Comparison of ENCODE assay signal across 11 cellular contexts in genomic region chr6:37536462-37537225, GRCh38. TPM values are rescaled to one million over a fixed set of nuclear protein-coding genes. Genes with fewer than 3 reads are reported as not detected.
A peak's percentile ranks its signal among the peaks of the same experiment; 100 is the strongest.
DNase-seq lines count a peak whose midpoint lies in the region; ATAC-seq, FAIRE-seq and TF ChIP-seq lines count a peak whose summit lies in the region.
"Had no signal": no experiment of that assay in that cellular context is flagged by ENCODE, and none has a peak within 500 bp of the region (broad histone marks: within the 10 kb centered on the region; RNA-seq: fewer than 3 reads in every experiment).

No MANE protein-coding gene starts in this region.

- WGBS in mesenchymal stem cell, result 13% methylated on average over 34 of the region's 39 CpGs
- WGBS in small intestine, 3 donors, result 19 to 39% (median 30%) methylated on average over 39 of the region's 39 CpGs

- no peak overlapping the region for H3K14ac ChIP-seq in mesenchymal stem cell (ENCODE audit: low read length in 2 of 2)

- H3K4me3 ChIP-seq in mesenchymal stem cell (ENCODE audit: insufficient read depth in 1 of 2, low read depth in 1 of 2, low read length in 2 of 2), result no peak overlapping the region
- H3K4me3 ChIP-seq in upper lobe of right lung, result peak overlapping the region; percentile 10
- no peak overlapping the region for H3K4me3 ChIP-seq in small intestine (ENCODE audit: low read depth in 1 of 2, low read length in 2 of 2)

- no peak overlapping the region for H2AFZ ChIP-seq in mesenchymal stem cell (ENCODE audit: low read depth, low read length)

- no peak overlapping the region for H2AK5ac ChIP-seq in mesenchymal stem cell (ENCODE audit: low read length, severe bottlenecking)

- peak overlapping the region in 1 of 2 experiments; percentile 14 for H3K23ac ChIP-seq in mesenchymal stem cell (ENCODE audit: low read length in 2 of 2)

- no peaks in the 10 kb centered on the region for H3K36me3 Mint-ChIP-seq in activated naive CD4-positive, alpha-beta T cell treated with anti-CD3 and anti-CD28 coated beads, Interleukin-2, amount 50 U/mL, for 72 hours
- no peaks in the 10 kb centered on the region for H3K36me3 Mint-ChIP-seq in activated T-helper 17 cell treated with anti-CD3 and anti-CD28 coated beads, Interleukin-2, amount 50 U/mL, for 72 hours (ENCODE audit: low read depth)
- H3K36me3 Mint-ChIP-seq in effector memory CD8-positive, alpha-beta T cell (ENCODE audit: insufficient read depth), result peaks cover 40% of the 10 kb centered on the region

- H2BK15ac ChIP-seq in mesenchymal stem cell (ENCODE audit: low read depth, poor library complexity, severe bottlenecking), result no peak overlapping the region

- no peak for FAIRE-seq in small intestine (lab: Jason Lieb, UNC)

- no peak overlapping the region for H4K8ac ChIP-seq in mesenchymal stem cell (ENCODE audit: low read length)

- H3K27ac ChIP-seq in mesenchymal stem cell (ENCODE audit: low read length, poor library complexity, severe bottlenecking) (no peak overlapping the region), upper lobe of right lung (no peak overlapping the region), small intestine (ENCODE audit: low read depth in 1 of 2, low read length in 1 of 2) (no peak overlapping the region)

- H3K27ac Mint-ChIP-seq in activated naive CD4-positive, alpha-beta T cell treated with anti-CD3 and anti-CD28 coated beads, Interleukin-2, amount 50 U/mL, for 72 hours, result no peak overlapping the region
- no peak overlapping the region for H3K27ac Mint-ChIP-seq in activated T-helper 17 cell treated with anti-CD3 and anti-CD28 coated beads, Interleukin-2, amount 50 U/mL, for 72 hours
- peak overlapping the region in 1 of 2 donors; percentile 82 for H3K27ac Mint-ChIP-seq in effector memory CD8-positive, alpha-beta T cell
- H3K27ac Mint-ChIP-seq: stimulated activated naive CD8-positive, alpha-beta T cell treated with anti-CD3 and anti-CD28 coated beads, Interleukin-15, Interleukin-2, amounts not matched to agents 100 ng/mL and 50 ng/mL, for 24 hours had no signal

- H3K4me2 ChIP-seq in mesenchymal stem cell (ENCODE audit: low read length, poor library complexity, severe bottlenecking), result peak overlapping the region; percentile 52

- H3K9me3 ChIP-seq in mesenchymal stem cell (ENCODE audit: control insufficient read depth, low read length), result no peaks in the 10 kb centered on the region
- H3K9me3 ChIP-seq in upper lobe of right lung, result no peaks in the 10 kb centered on the region
- H3K9me3 ChIP-seq in small intestine (ENCODE audit: control insufficient read depth, low read depth), result no peaks in the 10 kb centered on the region

- H3K9ac ChIP-seq in mesenchymal stem cell (ENCODE audit: low read length), result no peak overlapping the region

- H3K4me1 ChIP-seq in mesenchymal stem cell (ENCODE audit: control insufficient read depth, insufficient read depth, low read depth, low read length) (peaks cover 17% of the 10 kb centered on the region), upper lobe of right lung (peaks cover 12% of the 10 kb centered on the region), small intestine (ENCODE audit: control insufficient read depth in 2 of 2, insufficient read depth in 1 of 2, low read depth in 1 of 2, low read length in 1 of 2) (no peaks in the 10 kb centered on the region)

- DNase-seq in activated naive CD4-positive, alpha-beta T cell treated with anti-CD3 and anti-CD28 coated beads, Interleukin-2, amount 50 U/mL, for 72 hours (ENCODE audit: low spot score in 2 of 2), result no peak
- DNase-seq in activated naive CD4-positive, alpha-beta T cell treated with Interleukin-2 at 50 U/mL for 16 hours, result no peak
- DNase-seq in mesenchymal stem cell, result no peak
- DNase-seq in upper lobe of right lung, result no peak
- DNase-seq in small intestine, result no peak
- DNase-seq in effector memory CD8-positive, alpha-beta T cell, result no peak
- DNase-seq in GM19238 (ENCODE audit: insufficient read length, low spot score), result no peak
- DNase-seq: activated T-cell treated with anti-CD3 and anti-CD28 coated beads for 4 hours had no signal

- H2BK5ac ChIP-seq in mesenchymal stem cell (ENCODE audit: low read depth, low read length, poor library complexity, severe bottlenecking), result no peak overlapping the region

- H3K27me3 Mint-ChIP-seq in activated T-helper 17 cell treated with anti-CD3 and anti-CD28 coated beads, Interleukin-2, amount 50 U/mL, for 72 hours, result no peaks in the 10 kb centered on the region
- no peaks in the 10 kb centered on the region for H3K27me3 Mint-ChIP-seq in effector memory CD8-positive, alpha-beta T cell
- H3K27me3 Mint-ChIP-seq: stimulated activated naive CD8-positive, alpha-beta T cell treated with anti-CD3 and anti-CD28 coated beads, Interleukin-15, Interleukin-2, amounts not matched to agents 100 ng/mL and 50 ng/mL, for 24 hours had no signal

- H4K91ac ChIP-seq in mesenchymal stem cell (ENCODE audit: low read length), result no peak overlapping the region

- H3K36me3 ChIP-seq in mesenchymal stem cell (ENCODE audit: control insufficient read depth in 1 of 2, insufficient read depth in 2 of 2, low read depth in 1 of 2, low read length in 2 of 2), result no peaks in the 10 kb centered on the region
- no peaks in the 10 kb centered on the region for H3K36me3 ChIP-seq in upper lobe of right lung
- H3K36me3 ChIP-seq in small intestine (ENCODE audit: control insufficient read depth in 2 of 2, insufficient read depth in 2 of 2, low read length in 2 of 2), result no peaks in the 10 kb centered on the region

- H2BK120ac ChIP-seq in mesenchymal stem cell (ENCODE audit: low read depth, low read length), result no peak overlapping the region

- peak overlapping the region; percentile 60 for H3K4me3 Mint-ChIP-seq in activated T-helper 17 cell treated with anti-CD3 and anti-CD28 coated beads, Interleukin-2, amount 50 U/mL, for 72 hours
- H3K4me3 Mint-ChIP-seq in effector memory CD8-positive, alpha-beta T cell, result peak overlapping the region in 1 of 2 donors; percentile 50
- H3K4me3 Mint-ChIP-seq: stimulated activated naive CD8-positive, alpha-beta T cell treated with anti-CD3 and anti-CD28 coated beads, Interleukin-15, Interleukin-2, amounts not matched to agents 100 ng/mL and 50 ng/mL, for 24 hours had no signal

- TF ChIP-seq CTCF in upper lobe of right lung (IDR thresholded peaks at IDR 0.05), result no peak

- no peaks in the 10 kb centered on the region for H3K9me3 Mint-ChIP-seq in activated naive CD4-positive, alpha-beta T cell treated with anti-CD3 and anti-CD28 coated beads, Interleukin-2, amount 50 U/mL, for 72 hours
- H3K9me3 Mint-ChIP-seq in activated T-helper 17 cell treated with anti-CD3 and anti-CD28 coated beads, Interleukin-2, amount 50 U/mL, for 72 hours, result no peaks in the 10 kb centered on the region
- no peaks in the 10 kb centered on the region for H3K9me3 Mint-ChIP-seq in effector memory CD8-positive, alpha-beta T cell
- H3K9me3 Mint-ChIP-seq: neural crest cell; stimulated activated naive CD8-positive, alpha-beta T cell treated with anti-CD3 and anti-CD28 coated beads, Interleukin-15, Interleukin-2, amounts not matched to agents 100 ng/mL and 50 ng/mL, for 24 hours had no signal

- H2BK12ac ChIP-seq in mesenchymal stem cell (ENCODE audit: low read length in 2 of 2), result no peak overlapping the region

- intact Hi-C loops in upper lobe of right lung (cut with DNase I), result no loop called here

- H3K79me1 ChIP-seq in mesenchymal stem cell (replicated peaks; ENCODE audit: low read length, poor library complexity, severe bottlenecking), result no peaks in the 10 kb centered on the region

- no peak overlapping the region for H3K4ac ChIP-seq in mesenchymal stem cell (ENCODE audit: low read depth in 1 of 2, low read length in 2 of 2)

- ATAC-seq in activated naive CD4-positive, alpha-beta T cell treated with anti-CD3 and anti-CD28 coated beads, Interleukin-2, amount 50 U/mL, for 72 hours, result peak; percentile 15 to 20
- ATAC-seq in activated T-helper 17 cell treated with anti-CD3 and anti-CD28 coated beads, Interleukin-2, amount 50 U/mL, for 72 hours (replicated peaks), result no peak
- ATAC-seq in upper lobe of right lung, result no peak
- no peak for ATAC-seq in effector memory CD8-positive, alpha-beta T cell (replicated peaks)

- no peaks in the 10 kb centered on the region for H3K4me1 Mint-ChIP-seq in activated T-helper 17 cell treated with anti-CD3 and anti-CD28 coated beads, Interleukin-2, amount 50 U/mL, for 72 hours
- peaks cover 7 to 21% of the 10 kb centered on the region in 2 donors for H3K4me1 Mint-ChIP-seq in effector memory CD8-positive, alpha-beta T cell (ENCODE audit: low read depth in 2 of 2)

- H3K27me3 ChIP-seq in mesenchymal stem cell (ENCODE audit: control insufficient read depth in 1 of 2, insufficient read depth in 1 of 2, low read length in 2 of 2), result peaks cover 85 to 91% of the 10 kb centered on the region in 2 experiments
- H3K27me3 ChIP-seq in upper lobe of right lung, result peaks cover 50% of the 10 kb centered on the region
- H3K27me3 ChIP-seq in small intestine (ENCODE audit: control insufficient read depth in 2 of 2, insufficient read depth in 2 of 2, low read length in 2 of 2), result peaks cover 0 to 24% of the 10 kb centered on the region in 2 donors

- no peak overlapping the region for H3K18ac ChIP-seq in mesenchymal stem cell (ENCODE audit: low read depth in 1 of 2, low read length in 2 of 2)

RNA-seq across cellular contexts. Expression of gene CCDC167, which starts 37.0 kb away (rescaled TPM):
- 10 to 100 TPM; 53.3 to 68.6 TPM for total RNA-seq in activated naive CD4-positive, alpha-beta T cell treated with anti-CD3 and anti-CD28 coated beads, Interleukin-2, amount 50 U/mL, for 72 hours
- 10 to 100 TPM; 39.2 to 78.5 TPM for total RNA-seq in activated T-helper 17 cell treated with anti-CD3 and anti-CD28 coated beads, Interleukin-2, amount 50 U/mL, for 72 hours
- polyA plus RNA-seq in mesenchymal stem cell (2013, experiment 1 of 2), result 64.8 TPM
- 62.8 TPM for polyA plus RNA-seq in mesenchymal stem cell (2013, experiment 2 of 2)
- 12.9 TPM for total RNA-seq in upper lobe of right lung
- polyA plus RNA-seq in small intestine, result 10 to 100 TPM; 25.0 to 54.3 (median 25.7) TPM

Comparison
In these comparisons a context has a peak if more than half of its experiments do, and no peak if none do; other contexts are left out.
1. ATAC-seq: peak in activated naive CD4-positive, alpha-beta T cell treated with anti-CD3 and anti-CD28 coated beads, Interleukin-2, amount 50 U/mL, for 72 hours (2 of 2); none in activated T-helper 17 cell treated with anti-CD3 and anti-CD28 coated beads, Interleukin-2, amount 50 U/mL, for 72 hours (single experiment), upper lobe of right lung (single experiment) and effector memory CD8-positive, alpha-beta T cell (single experiment).